7 cellular contexts compared by ENCODE assay signal in the genomic region with DNA sequence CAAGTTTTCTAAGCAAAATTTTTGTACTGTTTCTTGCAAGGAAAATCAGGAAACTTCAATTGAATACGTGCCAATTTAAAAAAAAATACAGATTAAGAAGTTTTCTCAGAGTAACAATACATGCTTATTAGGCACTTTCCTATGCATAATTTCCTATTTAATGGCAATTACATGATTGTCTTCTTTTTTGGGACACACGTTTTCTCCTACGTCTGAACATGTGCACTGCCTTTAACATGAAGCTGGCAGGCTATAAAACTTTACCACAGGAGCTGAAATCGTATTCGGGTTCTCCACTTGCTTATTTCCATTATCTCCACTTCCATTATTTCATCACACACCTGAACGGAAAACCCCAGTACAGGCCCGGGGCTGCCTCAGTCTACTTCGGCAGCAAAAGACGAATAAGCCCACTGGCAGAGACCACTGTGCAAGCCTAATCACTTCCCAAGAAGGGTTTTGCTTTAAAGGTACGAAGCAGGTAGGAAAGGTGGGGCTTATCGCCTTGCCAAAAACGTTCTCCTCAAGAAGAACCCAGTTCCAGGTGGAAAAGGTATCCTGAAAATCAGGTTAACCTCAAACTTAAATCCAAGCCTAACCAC. TPM values are rescaled to one million over a fixed set of nuclear protein-coding genes. Genes with fewer than 3 reads are reported as not detected.
A peak's percentile ranks its signal among the peaks of the same experiment; 100 is the strongest.
DNase-seq lines count a peak whose midpoint lies in the region; ATAC-seq and TF ChIP-seq lines count a peak whose summit lies in the region.

No MANE protein-coding gene starts in this region.

- peak; percentile 15 for DNase-seq in OCI-LY7 (ENCODE audit: low spot score)
- DNase-seq in fibroblast of mammary gland (ENCODE audit: low read depth) = peak; percentile 9
- peak; percentile 4 for DNase-seq in prostate gland (ENCODE audit: low spot score)
- DNase-seq in ecto neural progenitor cell (ENCODE audit: low spot score) = no peak
- no peak for DNase-seq in middle frontal gyrus (ENCODE audit: extremely low spot score, low spot score)

- no peak for TF ChIP-seq POLR2A in prostate gland (IDR thresholded peaks at IDR 0.05)

- H3K27me3 ChIP-seq in prostate gland (replicated peaks; ENCODE audit: insufficient read depth) = no peaks in the 10 kb centered on the region

- POLR2A ChIA-PET in OCI-LY7 (lab: Charles Lee) = interaction anchor here (0.6 to 3.9 kb wide), 10 partner anchors 8 to 1133 kb away, joined by 3 to 18 read pairs (median 4); a partner anchor contains a TSS

- no peaks in the 10 kb centered on the region for H3K9me2 ChIP-seq in OCI-LY7 (ENCODE audit: insufficient read depth, low read length)

- TSS peak; percentile 66 for BruUV-seq in OCI-LY7 (replicated peaks; lab: Mats Ljungman, UMichigan)

- ATAC-seq in GM19455 (IDR thresholded peaks at IDR 0.05; ENCODE audit: unreplicated experiment) = peak; percentile 2
- ATAC-seq in GM19328 (IDR thresholded peaks at IDR 0.05; ENCODE audit: unreplicated experiment) = no peak

- peak overlapping the region; percentile 92 for H3K27ac ChIP-seq in OCI-LY7 (ENCODE audit: low read depth, low read length, poor library complexity, severe bottlenecking)
- peak overlapping the region; percentile 97 to 98 for H3K27ac ChIP-seq in prostate gland

- H3K4me3 ChIP-seq in OCI-LY7 (ENCODE audit: low read depth, low read length, poor library complexity, severe bottlenecking) = peak overlapping the region; percentile 87
- peak overlapping the region; percentile 95 for H3K4me3 ChIP-seq in fibroblast of mammary gland (ENCODE audit: control insufficient read depth, low read depth, low read length)
- peak overlapping the region; percentile 70 to 75 for H3K4me3 ChIP-seq in prostate gland

- peaks cover 49% of the 10 kb centered on the region for H3K36me3 ChIP-seq in OCI-LY7 (ENCODE audit: insufficient read depth, low read length)
- H3K36me3 ChIP-seq in prostate gland = no peaks in the 10 kb centered on the region

- H3K79me2 ChIP-seq in OCI-LY7 (ENCODE audit: insufficient read depth, low read depth, low read length) = peaks cover 73% of the 10 kb centered on the region

- under 1% methylated on average over 12 of the region's 12 CpGs for WGBS in prostate gland

- CTCF ChIA-PET in OCI-LY7 (lab: Charles Lee; ENCODE audit: unreplicated experiment) = interaction anchor here (0.5 to 0.6 kb wide), 3 partner anchors 17 to 893 kb away, joined by 3 to 5 read pairs (median 3); no protein-coding TSS in a partner anchor

- TF ChIP-seq CTCF in OCI-LY7 (conservative IDR thresholded peaks at IDR 0.05; ENCODE audit: low read length) = no peak
- TF ChIP-seq CTCF in fibroblast of mammary gland (conservative IDR thresholded peaks at IDR 0.05; ENCODE audit: control insufficient read depth, insufficient read depth, low read depth, low read length) = no peak
- TF ChIP-seq CTCF in prostate gland (IDR thresholded peaks at IDR 0.05) = no peak

- H2AFZ ChIP-seq in OCI-LY7 (ENCODE audit: low read length) = peak overlapping the region; percentile 95

- intact Hi-C loops in OCI-LY7 (cut with micrococcal nuclease; ENCODE audit: unreplicated experiment) = loop anchor here (1.0 to 10.0 kb wide), 3 partner anchors 159 to 1641 kb away; a partner anchor contains a TSS
- intact Hi-C loops in prostate gland (cut with DNase I) = loop anchor here (1.0 kb wide), 1 partner anchor 579 kb away; no protein-coding TSS in a partner anchor

- peaks cover 8% of the 10 kb centered on the region; the same call in 1 of the 2 replicates for H4K20me1 ChIP-seq in OCI-LY7 (ENCODE audit: insufficient read depth, low read length)

- H3K4me1 ChIP-seq in OCI-LY7 (ENCODE audit: insufficient read depth, low read length, poor library complexity, severe bottlenecking) = peaks cover 34% of the 10 kb centered on the region
- H3K4me1 ChIP-seq in prostate gland (replicated peaks) = no peaks in the 10 kb centered on the region

- H3K4me2 ChIP-seq in OCI-LY7 (ENCODE audit: low read length) = peak overlapping the region; percentile 98

- H3K9me3 ChIP-seq in OCI-LY7 (ENCODE audit: low read length) (peaks cover 21% of the 10 kb centered on the region; the same call in 1 of the 2 replicates), prostate gland (no peaks in the 10 kb centered on the region)

RNA-seq across cellular contexts. Expression of a gene that starts 0.6 kb away (rescaled TPM):
- total RNA-seq in OCI-LY7 (2014; rRNA removed; shearing (Covaris generic)) = 7.7 and 9.2 TPM in 2 replicates
- total RNA-seq in OCI-LY7 (2022) (25.5 and 29.4 TPM in 2 replicates), prostate gland (10 to 100 TPM; 18.7 to 23.3 TPM)

RNA-seq across cellular contexts. Expression of a gene that starts 0.6 kb away (rescaled TPM):
- 15.9 and 17.2 TPM in 2 replicates for total RNA-seq in OCI-LY7 (2014; rRNA removed; shearing (Covaris generic))
- 27.3 and 30.6 TPM in 2 replicates for total RNA-seq in OCI-LY7 (2022)
- total RNA-seq in prostate gland = 10 to 100 TPM; 20.7 to 24.1 TPM

RNA-seq across cellular contexts. Expression of a gene that starts 42.2 kb away (rescaled TPM):
- not detected in 2 replicates for total RNA-seq in OCI-LY7 (2014; rRNA removed; shearing (Covaris generic))
- 0.40 TPM in 1 of 2 replicates, not detected in the other for total RNA-seq in OCI-LY7 (2022)
- not detected for total RNA-seq in prostate gland

Comparison
In these comparisons a context has a peak if more than half of its experiments do, and no peak if none do; other contexts are left out.
1. DNase-seq: peak in OCI-LY7 (single experiment), fibroblast of mammary gland (single experiment) and prostate gland (single experiment); none in ecto neural progenitor cell (single experiment) and middle frontal gyrus (single experiment).
2. Peak in every context shown above with its lines, with median percentiles within 50 percentile points of each other: H3K4me3 ChIP-seq.